Comparison of ENCODE assay signal across 22 cellular contexts in the genomic region with DNA sequence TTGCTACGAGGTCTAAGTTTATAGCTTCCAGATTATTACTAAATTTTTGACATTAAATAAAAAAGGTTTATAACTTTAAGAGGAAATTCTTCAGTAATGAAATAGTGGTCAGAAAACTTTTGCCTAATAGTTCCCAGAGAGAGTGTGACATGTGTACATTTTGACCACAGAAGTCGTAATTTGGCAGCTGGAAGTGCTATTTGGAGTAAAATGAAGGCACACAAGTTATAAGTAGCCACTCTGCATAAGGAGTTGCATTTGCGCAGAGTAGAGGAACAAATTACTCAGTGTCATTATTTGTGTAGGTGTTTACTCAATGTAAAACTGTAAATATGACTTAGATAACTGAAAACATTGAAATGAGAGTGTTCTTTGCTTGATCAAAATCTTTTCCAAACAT.
"Had no signal": no experiment of that assay in that cellular context is flagged by ENCODE, and none has a peak within 500 bp of the region (broad histone marks: within the 10 kb centered on the region; RNA-seq: fewer than 3 reads in every experiment).

No MANE protein-coding gene starts in this region.

- H3K4me1 ChIP-seq: gastroesophageal sphincter, lower lobe of right lung, neural progenitor cell, right atrium auricular region, spleen had no signal

- H3K27ac ChIP-seq: gastroesophageal sphincter, lower lobe of right lung, neural progenitor cell, right atrium auricular region, spleen, tibial nerve had no signal

- H3K9me3 ChIP-seq: gastroesophageal sphincter, lower lobe of right lung, right atrium auricular region, spleen, tibial nerve had no signal

- H3K27me3 ChIP-seq: gastroesophageal sphincter, neural progenitor cell, right atrium auricular region, spleen, tibial nerve had no signal

- H3K36me3 ChIP-seq: gastroesophageal sphincter, lower lobe of right lung, neural progenitor cell, right atrium auricular region, spleen, tibial nerve had no signal

- H3K9ac ChIP-seq: neural progenitor cell had no signal

- H3K4me3 ChIP-seq: gastroesophageal sphincter, lower lobe of right lung, neural progenitor cell, right atrium auricular region, spleen, tibial nerve had no signal

- DNase-seq: activated CD4-positive, alpha-beta memory T cell treated with anti-CD3 and anti-CD28 coated beads for 36 hours; activated CD4-positive, alpha-beta T cell treated with anti-CD3 and anti-CD28 coated beads, Interleukin-2, amount 10 ng/mL, durations not matched to agents 24 days and 14 days; activated CD4-positive, CD25-positive, alpha-beta regulatory T cell treated with anti-CD3 and anti-CD28 coated beads, Interleukin-2, amount 50 U/mL, for 72 hours; activated CD8-positive, alpha-beta memory T cell treated with anti-CD3 and anti-CD28 coated beads, Interleukin-2, amount 50 U/mL, for 4 hours; activated effector memory CD4-positive, alpha-beta T cell treated with anti-CD3 and anti-CD28 coated beads, Interleukin-2, amount 50 U/mL, for 16 hours; activated naive CD4-positive, alpha-beta T cell treated with anti-CD3 and anti-CD28 coated beads, Interleukin-2, amount 10 ng/mL, durations not matched to agents 7 days and 5 days; activated naive CD8-positive, alpha-beta T cell treated with anti-CD3 and anti-CD28 coated beads, Interleukin-2, amount 10 ng/mL, durations not matched to agents 7 days and 5 days; activated T-cell treated with anti-CD3 and anti-CD28 coated beads, Interleukin-2, amount 50 U/mL, for 1 hour; central memory CD4-positive, alpha-beta T cell; endodermal cell; hippocampal formation; left cardiac atrium; lower lobe of right lung; mesenchymal stem cell; natural killer cell; spleen; stimulated activated CD4-positive, alpha-beta T cell treated with anti-CD3 and anti-CD28 coated beads, Interleukin-2, amount 100 ng/mL, for 48 hours; stimulated activated naive CD4-positive, alpha-beta T cell treated with Interleukin-2 at 50 U/mL for 16 hours had no signal
